9 cellular contexts compared by ENCODE assay signal in genomic region chr4:146124023-146124680, GRCh38. TPM values are rescaled to one million over a fixed set of nuclear protein-coding genes. Genes with fewer than 3 reads are reported as not detected.
A peak's percentile ranks its signal among the peaks of the same experiment; 100 is the strongest.
DNase-seq lines count a peak whose midpoint lies in the region; ATAC-seq and TF ChIP-seq lines count a peak whose summit lies in the region.
"Had no signal": no experiment of that assay in that cellular context is flagged by ENCODE, and none has a peak within 500 bp of the region (broad histone marks: within the 10 kb centered on the region; RNA-seq: fewer than 3 reads in every experiment).

No MANE protein-coding gene starts in this region.

- H3K4me3 Mint-ChIP-seq in activated T-helper 2 cell treated with anti-CD3 and anti-CD28 coated beads, Interferon-gamma antibody, Interleukin-2, Interleukin-4, amounts not matched to agents 10 μg/mL and 5 μg/mL and 100 μg/mL, durations not matched to agents 14 hours and 24 hours and 36 hours (ENCODE audit: low read depth), result peak overlapping the region; percentile 23

- ATAC-seq in GM19351 (IDR thresholded peaks at IDR 0.05; ENCODE audit: unreplicated experiment), result peak; percentile 96
- ATAC-seq in HG02981 (IDR thresholded peaks at IDR 0.05; ENCODE audit: unreplicated experiment), result peak; percentile 93

- no peaks in the 10 kb centered on the region for H3K36me3 Mint-ChIP-seq in activated T-helper 2 cell treated with anti-CD3 and anti-CD28 coated beads, Interferon-gamma antibody, Interleukin-2, Interleukin-4, amounts not matched to agents 10 μg/mL and 5 μg/mL and 100 μg/mL, durations not matched to agents 14 hours and 24 hours and 36 hours (ENCODE audit: low read depth)

- intact Hi-C loops in activated T-helper 2 cell treated with anti-CD3 and anti-CD28 coated beads, Interferon-gamma antibody, Interleukin-2, Interleukin-4, amounts not matched to agents 10 μg/mL and 5 μg/mL and 100 μg/mL, durations not matched to agents 14 hours and 24 hours and 36 hours (cut with micrococcal nuclease), result loop anchor here (2.0 to 5.0 kb wide), 2 partner anchors 17 to 33 kb away; no protein-coding TSS in a partner anchor

- H3K9me3 Mint-ChIP-seq in activated T-helper 2 cell treated with anti-CD3 and anti-CD28 coated beads, Interferon-gamma antibody, Interleukin-2, Interleukin-4, amounts not matched to agents 10 μg/mL and 5 μg/mL and 100 μg/mL, durations not matched to agents 14 hours and 24 hours and 36 hours, result no peaks in the 10 kb centered on the region

- peaks cover 12% of the 10 kb centered on the region for H3K4me1 Mint-ChIP-seq in activated T-helper 2 cell treated with anti-CD3 and anti-CD28 coated beads, Interferon-gamma antibody, Interleukin-2, Interleukin-4, amounts not matched to agents 10 μg/mL and 5 μg/mL and 100 μg/mL, durations not matched to agents 14 hours and 24 hours and 36 hours (ENCODE audit: low read depth)

- DNase-seq in ELF-1 (ENCODE audit: low read depth, low spot score) (peak; percentile 27), SIG-M5 (lab: John Stamatoyannopoulos, UW) (no peak), NCI-H345 (lab: John Stamatoyannopoulos, UW) (no peak), erythroblast (lab: John Stamatoyannopoulos, UW) (no peak), NCI-H748 (lab: John Stamatoyannopoulos, UW; ENCODE audit: unreplicated experiment) (no peak)
- no peak for DNase-seq in activated T-helper 2 cell treated with anti-CD3 and anti-CD28 coated beads, Interferon-gamma antibody, Interleukin-2, Interleukin-4, amounts not matched to agents 10 μg/mL and 5 μg/mL and 100 μg/mL, durations not matched to agents 14 hours and 24 hours and 36 hours (ENCODE audit: low spot score)
- DNase-seq: COR-L47 had no signal

- peak overlapping the region; percentile 9 for H3K27ac Mint-ChIP-seq in activated T-helper 2 cell treated with anti-CD3 and anti-CD28 coated beads, Interferon-gamma antibody, Interleukin-2, Interleukin-4, amounts not matched to agents 10 μg/mL and 5 μg/mL and 100 μg/mL, durations not matched to agents 14 hours and 24 hours and 36 hours

- peaks cover 9% of the 10 kb centered on the region for H3K27me3 Mint-ChIP-seq in activated T-helper 2 cell treated with anti-CD3 and anti-CD28 coated beads, Interferon-gamma antibody, Interleukin-2, Interleukin-4, amounts not matched to agents 10 μg/mL and 5 μg/mL and 100 μg/mL, durations not matched to agents 14 hours and 24 hours and 36 hours (ENCODE audit: low read depth)

- TF ChIP-seq POLR2A in erythroblast (IDR thresholded peaks at IDR 0.05; ENCODE audit: low read length), result no peak

RNA-seq across cellular contexts. Expression of gene LSM6, which starts 51.4 kb away (rescaled TPM):
- total RNA-seq in activated T-helper 2 cell treated with anti-CD3 and anti-CD28 coated beads, Interferon-gamma antibody, Interleukin-2, Interleukin-4, amounts not matched to agents 10 μg/mL and 5 μg/mL and 100 μg/mL, durations not matched to agents 14 hours and 24 hours and 36 hours, result 67.2 and 74.1 TPM in 2 replicates
